Comparison of ENCODE assay signal across 8 cellular contexts in the genomic region with DNA sequence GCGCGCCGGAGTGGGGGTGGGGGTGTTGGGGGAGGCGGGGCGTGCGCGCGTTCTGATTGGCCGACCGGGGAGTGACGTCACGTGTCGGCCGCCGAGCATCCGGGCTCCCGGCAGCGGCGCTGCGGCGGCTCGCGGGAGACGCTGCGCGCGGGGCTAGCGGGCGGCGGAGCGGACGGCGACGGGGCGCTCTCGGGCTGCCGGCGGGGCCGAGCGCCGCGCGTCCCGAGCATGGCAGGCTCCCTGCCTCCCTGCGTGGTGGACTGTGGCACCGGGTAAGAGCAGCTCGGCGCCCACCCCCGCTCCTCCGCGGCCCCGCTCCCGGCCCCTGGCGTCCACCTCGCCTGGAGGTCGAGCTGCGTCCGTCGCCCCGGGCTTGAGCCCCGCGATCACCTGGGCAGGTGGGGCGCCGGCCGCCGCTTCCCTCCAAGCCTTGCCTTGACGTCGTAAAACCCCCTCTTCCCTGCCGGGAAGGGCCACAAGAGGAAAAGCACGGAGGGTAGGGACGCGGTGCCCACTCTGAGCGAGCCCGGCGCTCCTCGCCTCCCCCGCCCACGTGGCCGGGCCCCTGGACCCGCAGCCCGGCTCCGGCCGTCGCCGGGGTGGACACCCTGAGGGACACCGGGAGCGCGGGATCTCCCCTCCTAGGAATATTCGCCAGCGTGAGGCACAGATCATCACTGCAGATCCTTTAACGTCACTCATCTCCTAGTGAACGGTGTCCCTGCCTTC. TPM values are rescaled to one million over a fixed set of nuclear protein-coding genes. Genes with fewer than 3 reads are reported as not detected.
DNase-seq lines count a peak whose midpoint lies in the region; ATAC-seq, FAIRE-seq and TF ChIP-seq lines count a peak whose summit lies in the region.

A gene (plus strand): TSS at position 98 of the 729 bp plus-strand sequence. CDS start 131 bp downstream, at position 229.

- no peak for FAIRE-seq in HepG2 (lab: Jason Lieb, UNC)

- ATAC-seq in GM18519 (IDR thresholded peaks at IDR 0.05; ENCODE audit: low FRiP score, unreplicated experiment) (peak; percentile 71), HG03025 (IDR thresholded peaks at IDR 0.05; ENCODE audit: low FRiP score, unreplicated experiment) (peak; percentile 82), HepG2 (peak; percentile 93)

- WGBS in HepG2 (ENCODE audit: low lambda C conversion rate), result 0% methylated on average over 3 of the region's 92 CpGs

- BruUV-seq in HepG2 (replicated peaks; lab: Mats Ljungman, UMichigan), result no TSS peak

- no peaks in the 10 kb centered on the region for H3K36me3 ChIP-seq in HepG2 (replicated peaks in 1 of 2; ENCODE audit: control insufficient read depth in 1 of 2, insufficient read depth in 2 of 2, low read length in 2 of 2)

- H3K4me1 ChIP-seq in HepG2 (ENCODE audit: insufficient read depth, low read length), result peaks cover 16% of the 10 kb centered on the region

- intact Hi-C loops in HepG2 (cut with micrococcal nuclease; ENCODE audit: unreplicated experiment), result no loop called here

- peak; percentile 43 for TF ChIP-seq RAD21 in HepG2 (CRISPR knock-in tag; IDR thresholded peaks at IDR 0.05)

- POLR2A ChIA-PET in AG04449 (lab: Yijun Ruan, JAX), result no interaction called here
- POLR2A ChIA-PET in HepG2 (lab: Yijun Ruan, JAX), result no interaction called here

- no peaks in the 10 kb centered on the region for H3K9me3 ChIP-seq in HepG2 (ENCODE audit: low read length)

- no peak for DNase-seq in AG04449 (ENCODE audit: low read depth, low spot score)
- DNase-seq in NCI-H2227 treated with DMSO at 0.1 percent for 48 hours (lab: John Stamatoyannopoulos, UW), result peak; percentile 91
- DNase-seq in activated CD4-positive, alpha-beta T cell treated with anti-CD3 and anti-CD28 coated beads, Interleukin-2, amount 50 U/mL, for 24 hours (ENCODE audit: low read depth in 1 of 2, low spot score in 1 of 2), result peak; percentile 83 to 86
- peak; percentile 69 for DNase-seq in dedifferentiated amniotic fluid mesenchymal stem cell (ENCODE audit: extremely low spot score)
- peak; percentile 54 for DNase-seq in HepG2 (ENCODE audit: low spot score)
- peak; percentile 84 for DNase-seq in stimulated activated CD4-positive, alpha-beta T cell treated with anti-CD3 and anti-CD28 coated beads, Interleukin-2, amount 100 ng/mL, for 4 hours (ENCODE audit: low read depth)

- peak within 1 kb of the TSS; percentile 100 for H2AFZ ChIP-seq in HepG2 (ENCODE audit: low read length)

- peak within 1 kb of the TSS; percentile 83 for H3K27ac ChIP-seq in HepG2 (ENCODE audit: extremely low read length, insufficient read depth, low read length)

- TF ChIP-seq EP300 in HepG2 (IDR thresholded peaks at IDR 0.05; ENCODE audit: low read depth in 2 of 2, low read length in 2 of 2) (no peak), HepG2 (CRISPR knock-in tag; IDR thresholded peaks at IDR 0.05; ENCODE audit: borderline replicate concordance) (no peak)

- peak within 1 kb of the TSS; percentile 95 for H3K9ac ChIP-seq in HepG2 (ENCODE audit: insufficient read depth, low read depth, low read length)

- no peaks in the 10 kb centered on the region; a peak in 1 of 5 replicates for H3K27me3 ChIP-seq in HepG2 (ENCODE audit: control insufficient read depth in 1 of 2, insufficient read depth in 2 of 2, low read length in 2 of 2)

- CTCF ChIA-PET in AG04449 (lab: Yijun Ruan, JAX), result no interaction called here
- CTCF ChIA-PET in HepG2 (lab: Yijun Ruan, JAX; ENCODE audit: low intra/inter-chr PET ratio, low total read pairs), result no interaction called here

- H3K4me3 ChIP-seq in AG04449 (ENCODE audit: low read depth, low read length), result peak within 1 kb of the TSS; percentile 86
- H3K4me3 ChIP-seq in HepG2 (replicated peaks in 1 of 3; ENCODE audit: insufficient read depth in 1 of 3, low read depth in 2 of 3, low read length in 3 of 3), result peak within 1 kb of the TSS; percentile 81 to 84 (median 83)

- in situ Hi-C loops in HepG2 (cut with HindIII; ENCODE audit: extremely low pct_ligation_motif_present, low pct_unique_long_range_greater_than_20kb), result no loop called here

- TF ChIP-seq POLR2A in HepG2 (IDR thresholded peaks at IDR 0.05; ENCODE audit: insufficient read depth in 1 of 2, low read depth in 2 of 2, low read length in 2 of 2), result peak; percentile 70 to 87

- peak within 1 kb of the TSS; percentile 95 for H3K4me2 ChIP-seq in HepG2 (ENCODE audit: low read depth, low read length)

- no peak for TF ChIP-seq CTCF in AG04449 (IDR thresholded peaks at IDR 0.05; ENCODE audit: insufficient read depth, low read length, missing control alignments)
- TF ChIP-seq CTCF in HepG2 (CRISPR knock-in tag; IDR thresholded peaks at IDR 0.05), result no peak

- H3K79me2 ChIP-seq in HepG2 (ENCODE audit: insufficient read depth, low read length), result peaks cover 22% of the 10 kb centered on the region

- H4K20me1 ChIP-seq in HepG2 (ENCODE audit: insufficient read depth, low read length), result no peaks in the 10 kb centered on the region

TF ChIP-seq in HepG2, 621 proteins besides CTCF, POLR2A, EP300 and RAD21 (continues in another document):
- TF ChIP-seq, protein P1, sequence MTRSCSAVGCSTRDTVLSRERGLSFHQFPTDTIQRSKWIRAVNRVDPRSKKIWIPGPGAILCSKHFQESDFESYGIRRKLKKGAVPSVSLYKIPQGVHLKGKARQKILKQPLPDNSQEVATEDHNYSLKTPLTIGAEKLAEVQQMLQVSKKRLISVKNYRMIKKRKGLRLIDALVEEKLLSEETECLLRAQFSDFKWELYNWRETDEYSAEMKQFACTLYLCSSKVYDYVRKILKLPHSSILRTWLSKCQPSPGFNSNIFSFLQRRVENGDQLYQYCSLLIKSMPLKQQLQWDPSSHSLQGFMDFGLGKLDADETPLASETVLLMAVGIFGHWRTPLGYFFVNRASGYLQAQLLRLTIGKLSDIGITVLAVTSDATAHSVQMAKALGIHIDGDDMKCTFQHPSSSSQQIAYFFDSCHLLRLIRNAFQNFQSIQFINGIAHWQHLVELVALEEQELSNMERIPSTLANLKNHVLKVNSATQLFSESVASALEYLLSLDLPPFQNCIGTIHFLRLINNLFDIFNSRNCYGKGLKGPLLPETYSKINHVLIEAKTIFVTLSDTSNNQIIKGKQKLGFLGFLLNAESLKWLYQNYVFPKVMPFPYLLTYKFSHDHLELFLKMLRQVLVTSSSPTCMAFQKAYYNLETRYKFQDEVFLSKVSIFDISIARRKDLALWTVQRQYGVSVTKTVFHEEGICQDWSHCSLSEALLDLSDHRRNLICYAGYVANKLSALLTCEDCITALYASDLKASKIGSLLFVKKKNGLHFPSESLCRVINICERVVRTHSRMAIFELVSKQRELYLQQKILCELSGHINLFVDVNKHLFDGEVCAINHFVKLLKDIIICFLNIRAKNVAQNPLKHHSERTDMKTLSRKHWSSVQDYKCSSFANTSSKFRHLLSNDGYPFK (CRISPR knock-in tag; IDR thresholded peaks at IDR 0.05; ENCODE audit: borderline replicate concordance), result 0 out of 2 replicates have a peak, but pooled peaks have one; percentile 21
- TF ChIP-seq HNRNPH1 (optimal IDR thresholded peaks at IDR 0.05; ENCODE audit: low read depth, low read length), result no peak
- TF ChIP-seq NR2C2 (CRISPR knock-in tag; IDR thresholded peaks at IDR 0.05; ENCODE audit: borderline replicate concordance), result no peak
- TF ChIP-seq ZBTB1 (CRISPR knock-in tag; IDR thresholded peaks at IDR 0.05; ENCODE audit: borderline replicate concordance), result no peak
- TF ChIP-seq PHF21A (CRISPR knock-in tag; IDR thresholded peaks at IDR 0.05), result no peak
- TF ChIP-seq ZNF713 (CRISPR knock-in tag; IDR thresholded peaks at IDR 0.05), result 0 out of 2 replicates have a peak, but pooled peaks have one; percentile 53
- TF ChIP-seq ATRX (CRISPR knock-in tag; IDR thresholded peaks at IDR 0.05; ENCODE audit: borderline replicate concordance), result no peak
- no peak for TF ChIP-seq ZNF839 (CRISPR knock-in tag; IDR thresholded peaks at IDR 0.05; ENCODE audit: borderline replicate concordance)

RNA-seq across cellular contexts. Expression of the gene that starts here (rescaled TPM):
- total RNA-seq in HepG2 (2016; rRNA removed; fragmentation: Illumina TruSeq; extraction: Trizol), result 8.2 and 8.5 TPM in 2 replicates
- total RNA-seq in HepG2 (2016; cell fraction: cytosol; rRNA removed; fragmentation: Illumina TruSeq; extraction: Trizol; ENCODE audit: low read depth), result 27.8 and 33.5 TPM in 2 replicates
- 6.5 and 8.0 TPM in 2 replicates for total RNA-seq in HepG2 (2016; cell fraction: insoluble cytoplasmic fraction; rRNA removed; fragmentation: Illumina TruSeq; extraction: Trizol)
- 16.2 and 20.6 TPM in 2 replicates for total RNA-seq in HepG2 (2016; cell fraction: membrane; rRNA removed; fragmentation: Illumina TruSeq; extraction: Trizol)
- total RNA-seq in HepG2 (2016; cell fraction: nucleus; rRNA removed; fragmentation: Illumina TruSeq; extraction: Trizol), result 12.5 and 14.1 TPM in 2 replicates
- polyA plus RNA-seq in HepG2 (2011; rRNA removed), result 7.7 and 8.8 TPM in 2 replicates
- polyA plus RNA-seq in HepG2 (2011; cell fraction: cytosol; rRNA removed), result 7.6 and 9.2 TPM in 2 replicates
- 9.7 and 10.3 TPM in 2 replicates for polyA plus RNA-seq in HepG2 (2011; cell fraction: nucleus; rRNA removed)
- 8.0 and 8.3 TPM in 2 replicates for polyA plus RNA-seq in HepG2 (2012)
- 6.3 and 8.5 TPM in 2 replicates for polyA plus RNA-seq in HepG2 (2016; cell fraction: cytosol; fragmentation: Illumina TruSeq; extraction: Trizol; ENCODE audit: low read depth)
- polyA plus RNA-seq in HepG2 (2016; cell fraction: insoluble cytoplasmic fraction; fragmentation: Illumina TruSeq; extraction: Trizol; ENCODE audit: low read depth), result 9.6 and 10.0 TPM in 2 replicates
- 9.4 and 11.9 TPM in 2 replicates for polyA plus RNA-seq in HepG2 (2016; cell fraction: membrane; fragmentation: Illumina TruSeq; extraction: Trizol; ENCODE audit: low read depth)
- 12.6 and 16.4 TPM in 2 replicates for polyA plus RNA-seq in HepG2 (2016; cell fraction: nucleus; fragmentation: Illumina TruSeq; extraction: Trizol; ENCODE audit: insufficient read depth, low read depth)
- polyA minus RNA-seq in HepG2 (2011; rRNA and poly(A)+ RNA removed; ENCODE audit: low replicate concordance), result 5.6 and 16.5 TPM in 2 replicates
- polyA minus RNA-seq in HepG2 (2011; cell fraction: cytosol; rRNA and poly(A)+ RNA removed), result 4.2 and 6.2 TPM in 2 replicates
- polyA minus RNA-seq in HepG2 (2011; cell fraction: nucleus; rRNA and poly(A)+ RNA removed), result 19.3 and 23.2 TPM in 2 replicates
